9 cellular contexts compared by ENCODE assay signal in genomic region chr13:73767191-73767741, GRCh38.
DNase-seq lines count a peak whose midpoint lies in the region; ATAC-seq and TF ChIP-seq lines count a peak whose summit lies in the region.
"Had no signal": no experiment of that assay in that cellular context is flagged by ENCODE, and none has a peak within 500 bp of the region (broad histone marks: within the 10 kb centered on the region; RNA-seq: fewer than 3 reads in every experiment).

No MANE protein-coding gene starts in this region.

- TF ChIP-seq EP300 in sigmoid colon (IDR thresholded peaks at IDR 0.05) (no peak), upper lobe of left lung (IDR thresholded peaks at IDR 0.05) (no peak)

- H3K27ac ChIP-seq in sigmoid colon (peak overlapping the region; percentile 23 to 81 (median 72)), upper lobe of left lung (peak overlapping the region in 2 of 4 donors; percentile 35 to 85)

- peak overlapping the region; percentile 1 for H3K27ac Mint-ChIP-seq in endothelial cell (ENCODE audit: unreplicated experiment)

- no peak overlapping the region for H3K4me3 Mint-ChIP-seq in endothelial cell (ENCODE audit: unreplicated experiment)

- H3K4me3 ChIP-seq in sigmoid colon (no peak overlapping the region), upper lobe of left lung (no peak overlapping the region)
- H3K4me3 ChIP-seq: K562 had no signal

- H3K4me1 ChIP-seq in sigmoid colon (peaks cover 0 to 48% (median 36%) of the 10 kb centered on the region in 4 donors), upper lobe of left lung (peaks cover 18 to 24% (median 20%) of the 10 kb centered on the region in 4 donors)

- H3K36me3 ChIP-seq in sigmoid colon = no peaks in the 10 kb centered on the region
- no peaks in the 10 kb centered on the region for H3K36me3 ChIP-seq in upper lobe of left lung

- H3K27me3 ChIP-seq in sigmoid colon (no peaks in the 10 kb centered on the region), upper lobe of left lung (no peaks in the 10 kb centered on the region)

- H3K9me3 ChIP-seq in sigmoid colon (no peaks in the 10 kb centered on the region), upper lobe of left lung (no peaks in the 10 kb centered on the region)

- WGBS in sigmoid colon, 2 donors = 16 to 30% methylated on average over 3 of the region's 3 CpGs
- 41 to 53% methylated on average over 3 of the region's 3 CpGs for WGBS in upper lobe of left lung, 2 donors

- ATAC-seq in upper lobe of left lung (ENCODE audit: low FRiP score in 2 of 2) = no peak
- ATAC-seq: K562 had no signal

- peaks cover 1% of the 10 kb centered on the region for H3K27me3 Mint-ChIP-seq in endothelial cell (ENCODE audit: unreplicated experiment)

- H3K4me1 Mint-ChIP-seq in endothelial cell (ENCODE audit: unreplicated experiment) = peaks cover 32% of the 10 kb centered on the region

- no peak for TF ChIP-seq CTCF in endothelial cell (IDR thresholded peaks at IDR 0.05; ENCODE audit: unreplicated experiment)
- no peak for TF ChIP-seq CTCF in sigmoid colon (IDR thresholded peaks at IDR 0.05)
- TF ChIP-seq CTCF in upper lobe of left lung (IDR thresholded peaks at IDR 0.05) = no peak

- H3K9me3 Mint-ChIP-seq in endothelial cell (ENCODE audit: unreplicated experiment) = no peaks in the 10 kb centered on the region

- H3K36me3 Mint-ChIP-seq in endothelial cell (ENCODE audit: low read depth, unreplicated experiment) = peaks cover 1% of the 10 kb centered on the region

- DNase-seq in DMS79 treated with DMSO at 0.1 percent for 48 hours (lab: John Stamatoyannopoulos, UW) (peak; percentile 4), DMS79 (lab: John Stamatoyannopoulos, UW) (no peak), NCI-H146 (lab: John Stamatoyannopoulos, UW) (peak; percentile 86), endothelial cell (ENCODE audit: low spot score) (no peak), sigmoid colon (no peak), upper lobe of left lung (no peak), GDM1 (lab: John Stamatoyannopoulos, UW) (no peak), HPDE6-E6E7 (ENCODE audit: extremely low spot score) (no peak)

- intact Hi-C loops in sigmoid colon (cut with DNase I) = loop anchor here (2.0 to 5.0 kb wide), 2 partner anchors 24 to 365 kb away; partner anchors contain the start of gene KLF12

- TF ChIP-seq POLR2A in sigmoid colon (IDR thresholded peaks at IDR 0.05) (no peak), upper lobe of left lung (IDR thresholded peaks at IDR 0.05) (no peak)

Comparison
In these comparisons a context has a peak if more than half of its experiments do, and no peak if none do; other contexts are left out.
1. DNase-seq: peak in DMS79 treated with DMSO at 0.1 percent for 48 hours (single experiment) and NCI-H146 (single experiment); none in DMS79 (single experiment), endothelial cell (single experiment), sigmoid colon (single experiment), upper lobe of left lung (0 of 2), GDM1 (single experiment) and HPDE6-E6E7 (single experiment).